29 cellular contexts compared by ENCODE assay signal in genomic region chr6:143206550-143206949, GRCh38.
"Had no signal": no experiment of that assay in that cellular context is flagged by ENCODE, and none has a peak within 500 bp of the region (broad histone marks: within the 10 kb centered on the region; RNA-seq: fewer than 3 reads in every experiment).

No MANE protein-coding gene starts in this region.

- H3K27ac ChIP-seq: ascending aorta, breast epithelium, cardiac muscle cell, coronary artery, dorsolateral prefrontal cortex, foreskin keratinocyte, gastrocnemius medialis, WERI-Rb-1 had no signal

- H3K36me3 ChIP-seq: ascending aorta, breast epithelium, cardiac muscle cell, gastrocnemius medialis, WERI-Rb-1 had no signal

- ATAC-seq: activated CD4-positive, CD25-positive, alpha-beta regulatory T cell treated with anti-CD3 and anti-CD28 coated beads, Interleukin-2, amount 50 U/mL, for 24 hours; activated CD8-positive, alpha-beta memory T cell treated with anti-CD3 and anti-CD28 coated beads, Interleukin-2, amount 10 ng/mL, durations not matched to agents 7 days and 5 days; activated CD8-positive, alpha-beta T cell treated with anti-CD3 and anti-CD28 coated beads, Interleukin-2, amount 10 ng/mL, durations not matched to agents 7 days and 5 days; activated naive CD4-positive, alpha-beta T cell treated with anti-CD3 and anti-CD28 coated beads, Interleukin-2, amount 50 U/mL, for 72 hours; activated T-cell treated with anti-CD3 and anti-CD28 coated beads, Interleukin-2, amount 50 U/mL, for 72 hours; esophagus mucosa; foreskin keratinocyte; T-helper 17 cell had no signal

- H3K4me1 ChIP-seq: ascending aorta, breast epithelium, foreskin keratinocyte had no signal

- DNase-seq: activated B cell treated with CpG ODN at 0.5 μM for 24 hours; activated CD4-positive, alpha-beta T cell treated with anti-CD3 and anti-CD28 coated beads for 48 hours; activated CD4-positive, alpha-beta T cell treated with anti-CD3 and anti-CD28 coated beads, Interleukin-2, amount 50 U/mL, for 1 hour; activated CD4-positive, alpha-beta T cell treated with anti-CD3 and anti-CD28 coated beads, Interleukin-2, amount 50 U/mL, for 48 hours; activated CD8-positive, alpha-beta memory T cell treated with anti-CD3 and anti-CD28 coated beads, Interleukin-2, amount 10 ng/mL, durations not matched to agents 7 days and 5 days; activated CD8-positive, alpha-beta memory T cell treated with anti-CD3 and anti-CD28 coated beads, Interleukin-2, amount 50 U/mL, for 4 hours; activated CD8-positive, alpha-beta T cell treated with anti-CD3 and anti-CD28 coated beads, Interleukin-2, amount 10 ng/mL, durations not matched to agents 7 days and 5 days; activated gamma-delta T cell; activated naive CD4-positive, alpha-beta T cell; activated naive CD4-positive, alpha-beta T cell treated with anti-CD3 and anti-CD28 coated beads, Interleukin-2, amount 10 ng/mL, durations not matched to agents 7 days and 5 days; activated naive CD8-positive, alpha-beta T cell treated with anti-CD3 and anti-CD28 coated beads, Interleukin-2, amount 10 ng/mL, durations not matched to agents 7 days and 5 days; activated T-cell treated with anti-CD3 and anti-CD28 coated beads, Interleukin-2, amount 50 U/mL, for 1 hour; activated T-cell treated with anti-CD3 and anti-CD28 coated beads, Interleukin-2, amount 50 U/mL, for 72 hours; dorsolateral prefrontal cortex; effector memory CD4-positive, alpha-beta T cell; endodermal cell; foreskin keratinocyte; gastrocnemius medialis; T-helper 1 cell; T-helper 17 cell; T1000; WERI-Rb-1 had no signal

- H3K27me3 ChIP-seq: ascending aorta, breast epithelium, cardiac muscle cell, dorsolateral prefrontal cortex, foreskin keratinocyte, gastrocnemius medialis had no signal

- H3K4me3 ChIP-seq: ascending aorta, breast epithelium, cardiac muscle cell, coronary artery, dorsolateral prefrontal cortex, gastrocnemius medialis had no signal

- H3K9me3 ChIP-seq: gastrocnemius medialis had no signal
